In the genomic region with DNA sequence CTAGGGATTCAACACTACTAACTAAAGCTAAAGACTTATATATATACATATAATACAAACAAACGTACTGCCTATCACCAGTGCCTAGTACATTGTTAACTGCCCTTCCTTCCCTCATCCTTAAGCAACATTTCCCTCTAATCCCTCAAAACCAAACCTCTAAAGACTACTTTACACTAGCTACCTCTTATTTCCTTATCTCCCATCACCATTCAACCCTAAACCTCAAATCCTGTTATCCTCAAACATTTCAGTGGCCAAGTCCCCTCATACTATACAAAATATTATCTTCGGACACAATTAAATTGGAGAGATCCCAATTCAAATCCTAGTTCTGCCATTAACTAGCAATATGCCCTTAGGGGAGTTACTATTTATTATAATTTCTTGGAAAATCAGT, we compare ENCODE assay signal across 1 cellular context.
TF ChIP-seq lines count a peak whose summit lies in the region.

No MANE protein-coding gene starts in this region.

TF ChIP-seq in GM23338, 12 proteins besides CTCF, POLR2A, EP300 and RAD21 (continued from another document):
- TF ChIP-seq ZNF462 (CRISPR knock-in tag; IDR thresholded peaks at IDR 0.05) (no peak), POLR2AphosphoS5 (IDR thresholded peaks at IDR 0.05; ENCODE audit: low read depth) (no peak), ZNF331 (CRISPR knock-in tag; IDR thresholded peaks at IDR 0.05; ENCODE audit: low read depth) (no peak), EZH2phosphoT487 (IDR thresholded peaks at IDR 0.05; ENCODE audit: unreplicated experiment) (no peak), ETS1 (IDR thresholded peaks at IDR 0.05) (no peak), ZNF114 (CRISPR knock-in tag; IDR thresholded peaks at IDR 0.05) (no peak), NANOG (IDR thresholded peaks at IDR 0.05; ENCODE audit: borderline replicate concordance) (no peak), JUNB (IDR thresholded peaks at IDR 0.05; ENCODE audit: unreplicated experiment) (no peak), EZH2 (IDR thresholded peaks at IDR 0.05; ENCODE audit: low read depth, unreplicated experiment) (no peak), REST (IDR thresholded peaks at IDR 0.05; ENCODE audit: unreplicated experiment) (no peak)
